ENCODE assay signal across 1 cellular context in genomic region chr6:39003072-39003471, GRCh38.
TF ChIP-seq lines count a peak whose summit lies in the region.

No MANE protein-coding gene starts in this region.

TF ChIP-seq in K562, 482 proteins besides CTCF, POLR2A, EP300 and RAD21 (continued from another document):
- TF ChIP-seq, protein P1, sequence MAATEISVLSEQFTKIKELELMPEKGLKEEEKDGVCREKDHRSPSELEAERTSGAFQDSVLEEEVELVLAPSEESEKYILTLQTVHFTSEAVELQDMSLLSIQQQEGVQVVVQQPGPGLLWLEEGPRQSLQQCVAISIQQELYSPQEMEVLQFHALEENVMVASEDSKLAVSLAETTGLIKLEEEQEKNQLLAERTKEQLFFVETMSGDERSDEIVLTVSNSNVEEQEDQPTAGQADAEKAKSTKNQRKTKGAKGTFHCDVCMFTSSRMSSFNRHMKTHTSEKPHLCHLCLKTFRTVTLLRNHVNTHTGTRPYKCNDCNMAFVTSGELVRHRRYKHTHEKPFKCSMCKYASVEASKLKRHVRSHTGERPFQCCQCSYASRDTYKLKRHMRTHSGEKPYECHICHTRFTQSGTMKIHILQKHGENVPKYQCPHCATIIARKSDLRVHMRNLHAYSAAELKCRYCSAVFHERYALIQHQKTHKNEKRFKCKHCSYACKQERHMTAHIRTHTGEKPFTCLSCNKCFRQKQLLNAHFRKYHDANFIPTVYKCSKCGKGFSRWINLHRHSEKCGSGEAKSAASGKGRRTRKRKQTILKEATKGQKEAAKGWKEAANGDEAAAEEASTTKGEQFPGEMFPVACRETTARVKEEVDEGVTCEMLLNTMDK (IDR thresholded peaks at IDR 0.05; ENCODE audit: borderline replicate concordance, insufficient read depth, low read depth, low read length, poor library complexity, severe bottlenecking), result peak; percentile 37
- no peak for TF ChIP-seq DDX20 (tag; IDR thresholded peaks at IDR 0.05; ENCODE audit: low read depth)
- TF ChIP-seq, protein P2, sequence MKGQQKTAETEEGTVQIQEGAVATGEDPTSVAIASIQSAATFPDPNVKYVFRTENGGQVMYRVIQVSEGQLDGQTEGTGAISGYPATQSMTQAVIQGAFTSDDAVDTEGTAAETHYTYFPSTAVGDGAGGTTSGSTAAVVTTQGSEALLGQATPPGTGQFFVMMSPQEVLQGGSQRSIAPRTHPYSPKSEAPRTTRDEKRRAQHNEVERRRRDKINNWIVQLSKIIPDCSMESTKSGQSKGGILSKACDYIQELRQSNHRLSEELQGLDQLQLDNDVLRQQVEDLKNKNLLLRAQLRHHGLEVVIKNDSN (CRISPR knock-in tag; IDR thresholded peaks at IDR 0.05), result no peak
- TF ChIP-seq NFYB (IDR thresholded peaks at IDR 0.05; ENCODE audit: extremely low read depth, insufficient read length), result no peak
- TF ChIP-seq PHF21A (IDR thresholded peaks at IDR 0.05; ENCODE audit: borderline replicate concordance, low read depth), result no peak
- TF ChIP-seq TCFL5 (CRISPR knock-in tag; conservative IDR thresholded peaks at IDR 0.05), result no peak
- no peak for TF ChIP-seq ZNF740 (CRISPR knock-in tag; IDR thresholded peaks at IDR 0.05)
- TF ChIP-seq ZNF740 (tag; IDR thresholded peaks at IDR 0.05), result no peak
- TF ChIP-seq ZNF133 (CRISPR knock-in tag; IDR thresholded peaks at IDR 0.05), result no peak
- TF ChIP-seq POLR2AphosphoS5 (IDR thresholded peaks at IDR 0.05; ENCODE audit: control insufficient read depth, insufficient read depth, low read depth, low read length), result no peak
- no peak for TF ChIP-seq FOXP1 (CRISPR knock-in tag; IDR thresholded peaks at IDR 0.05)
- TF ChIP-seq BCOR (IDR thresholded peaks at IDR 0.05), result no peak
- TF ChIP-seq CLOCK (CRISPR knock-in tag; IDR thresholded peaks at IDR 0.05; ENCODE audit: borderline replicate concordance), result no peak
- no peak for TF ChIP-seq ZNF785 (CRISPR knock-in tag; IDR thresholded peaks at IDR 0.05)
- no peak for TF ChIP-seq FUS (optimal IDR thresholded peaks at IDR 0.05; ENCODE audit: low read depth, low read length)
- TF ChIP-seq ZNF696 (CRISPR knock-in tag; conservative IDR thresholded peaks at IDR 0.05), result no peak
- no peak for TF ChIP-seq SIX5 (IDR thresholded peaks at IDR 0.05; ENCODE audit: borderline replicate concordance in 1 of 2, insufficient read depth in 1 of 2, low read depth in 1 of 2, low read length in 2 of 2)
- no peak for TF ChIP-seq SMAD3 (CRISPR knock-in tag; conservative IDR thresholded peaks at IDR 0.05)
- TF ChIP-seq, protein P3, sequence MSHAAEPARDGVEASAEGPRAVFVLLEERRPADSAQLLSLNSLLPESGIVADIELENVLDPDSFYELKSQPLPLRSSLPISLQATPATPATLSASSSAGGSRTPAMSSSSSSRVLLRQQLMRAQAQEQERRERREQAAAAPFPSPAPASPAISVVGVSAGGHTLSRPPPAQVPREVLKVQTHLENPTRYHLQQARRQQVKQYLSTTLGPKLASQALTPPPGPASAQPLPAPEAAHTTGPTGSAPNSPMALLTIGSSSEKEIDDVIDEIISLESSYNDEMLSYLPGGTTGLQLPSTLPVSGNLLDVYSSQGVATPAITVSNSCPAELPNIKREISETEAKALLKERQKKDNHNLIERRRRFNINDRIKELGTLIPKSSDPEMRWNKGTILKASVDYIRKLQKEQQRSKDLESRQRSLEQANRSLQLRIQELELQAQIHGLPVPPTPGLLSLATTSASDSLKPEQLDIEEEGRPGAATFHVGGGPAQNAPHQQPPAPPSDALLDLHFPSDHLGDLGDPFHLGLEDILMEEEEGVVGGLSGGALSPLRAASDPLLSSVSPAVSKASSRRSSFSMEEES (CRISPR knock-in tag; IDR thresholded peaks at IDR 0.05), result no peak
- TF ChIP-seq ZEB2 (IDR thresholded peaks at IDR 0.05), result no peak
- TF ChIP-seq FOXA1 (IDR thresholded peaks at IDR 0.05; ENCODE audit: borderline replicate concordance), result no peak
- TF ChIP-seq, protein P4, sequence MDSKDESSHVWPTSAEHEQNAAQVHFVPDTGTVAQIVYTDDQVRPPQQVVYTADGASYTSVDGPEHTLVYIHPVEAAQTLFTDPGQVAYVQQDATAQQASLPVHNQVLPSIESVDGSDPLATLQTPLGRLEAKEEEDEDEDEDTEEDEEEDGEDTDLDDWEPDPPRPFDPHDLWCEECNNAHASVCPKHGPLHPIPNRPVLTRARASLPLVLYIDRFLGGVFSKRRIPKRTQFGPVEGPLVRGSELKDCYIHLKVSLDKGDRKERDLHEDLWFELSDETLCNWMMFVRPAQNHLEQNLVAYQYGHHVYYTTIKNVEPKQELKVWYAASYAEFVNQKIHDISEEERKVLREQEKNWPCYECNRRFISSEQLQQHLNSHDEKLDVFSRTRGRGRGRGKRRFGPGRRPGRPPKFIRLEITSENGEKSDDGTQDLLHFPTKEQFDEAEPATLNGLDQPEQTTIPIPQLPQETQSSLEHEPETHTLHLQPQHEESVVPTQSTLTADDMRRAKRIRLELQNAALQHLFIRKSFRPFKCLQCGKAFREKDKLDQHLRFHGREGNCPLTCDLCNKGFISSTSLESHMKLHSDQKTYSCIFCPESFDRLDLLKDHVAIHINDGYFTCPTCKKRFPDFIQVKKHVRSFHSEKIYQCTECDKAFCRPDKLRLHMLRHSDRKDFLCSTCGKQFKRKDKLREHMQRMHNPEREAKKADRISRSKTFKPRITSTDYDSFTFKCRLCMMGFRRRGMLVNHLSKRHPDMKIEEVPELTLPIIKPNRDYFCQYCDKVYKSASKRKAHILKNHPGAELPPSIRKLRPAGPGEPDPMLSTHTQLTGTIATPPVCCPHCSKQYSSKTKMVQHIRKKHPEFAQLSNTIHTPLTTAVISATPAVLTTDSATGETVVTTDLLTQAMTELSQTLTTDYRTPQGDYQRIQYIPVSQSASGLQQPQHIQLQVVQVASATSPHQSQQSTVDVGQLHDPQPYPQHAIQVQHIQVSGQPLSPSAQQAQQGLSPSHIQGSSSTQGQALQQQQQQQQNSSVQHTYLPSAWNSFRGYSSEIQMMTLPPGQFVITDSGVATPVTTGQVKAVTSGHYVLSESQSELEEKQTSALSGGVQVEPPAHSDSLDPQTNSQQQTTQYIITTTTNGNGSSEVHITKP (IDR thresholded peaks at IDR 0.05; ENCODE audit: partially characterized antibody), result no peak
- no peak for TF ChIP-seq ILF3 (IDR thresholded peaks at IDR 0.05; ENCODE audit: borderline replicate concordance)
- TF ChIP-seq ZNF583 (CRISPR knock-in tag; IDR thresholded peaks at IDR 0.05), result no peak
- no peak for TF ChIP-seq FOXA3 (CRISPR knock-in tag; conservative IDR thresholded peaks at IDR 0.05 in 1 of 2, IDR thresholded peaks at IDR 0.05 in 1 of 2)
- TF ChIP-seq PCBP1 (IDR thresholded peaks at IDR 0.05; ENCODE audit: low read depth, low read length, poor library complexity, severe bottlenecking), result no peak
- TF ChIP-seq ZNF124 (CRISPR knock-in tag; IDR thresholded peaks at IDR 0.05), result no peak
- no peak for TF ChIP-seq ZNF175 (CRISPR knock-in tag; IDR thresholded peaks at IDR 0.05; ENCODE audit: low read depth)
- no peak for TF ChIP-seq SUPT5H (IDR thresholded peaks at IDR 0.05)
